8 cellular contexts compared by ENCODE assay signal in the genomic region with DNA sequence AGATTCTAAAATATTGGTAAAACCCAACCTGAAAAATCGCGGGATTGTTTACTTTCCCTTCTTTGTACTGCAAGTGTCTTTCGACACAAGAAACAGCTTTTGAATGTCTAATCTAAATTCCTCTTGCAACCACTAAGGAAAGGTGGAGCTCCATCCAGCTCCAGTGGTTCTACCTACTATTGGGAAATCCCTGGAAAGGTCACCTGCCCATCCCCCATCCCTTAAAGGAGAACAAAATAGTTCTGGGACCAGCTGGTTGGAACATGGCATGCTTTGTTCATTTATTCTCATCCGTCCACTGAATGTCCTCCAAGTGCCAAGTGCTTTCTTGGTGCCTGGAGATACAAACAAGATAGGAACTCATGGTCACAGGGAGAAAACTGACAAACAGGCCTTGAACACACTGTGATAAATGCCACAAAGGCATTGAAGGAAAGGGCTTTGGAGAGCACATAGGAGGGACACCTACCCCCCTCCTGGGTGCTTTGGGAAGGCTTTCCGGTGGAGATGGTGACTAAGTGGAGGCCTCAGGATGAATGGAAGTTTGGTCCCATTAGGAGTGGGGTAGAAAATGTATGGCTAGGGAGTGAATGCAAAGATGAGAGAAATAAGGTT. TPM values are rescaled to one million over a fixed set of nuclear protein-coding genes. Genes with fewer than 3 reads are reported as not detected.
DNase-seq lines count a peak whose midpoint lies in the region; ATAC-seq and TF ChIP-seq lines count a peak whose summit lies in the region.

No MANE protein-coding gene starts in this region.

- no peak overlapping the region for H3K4ac ChIP-seq in H9 (ENCODE audit: low read depth, low read length)

- H3K36me3 Mint-ChIP-seq in H9 (ENCODE audit: insufficient read depth in 1 of 3, low read depth in 3 of 3) = peaks cover 25 to 27% (median 26%) of the 10 kb centered on the region in 3 experiments

- H3K27ac Mint-ChIP-seq in H9 = peak overlapping the region in 2 of 3 experiments; percentile 98; a peak in 3 of 7 replicates

- peak overlapping the region; percentile 98 for H3K4me3 ChIP-seq in fibroblast of villous mesenchyme (ENCODE audit: low read depth, low read length)

- H3K79me1 ChIP-seq in H9 (ENCODE audit: insufficient read depth, low read depth, low read length, poor library complexity, severe bottlenecking) = no peaks in the 10 kb centered on the region

- DNase-seq in H9 = no peak
- peak; percentile 40 for DNase-seq in SK-MEL-5 (ENCODE audit: low read depth, low spot score)
- peak; percentile 69 for DNase-seq in fibroblast of villous mesenchyme (ENCODE audit: low read depth)
- peak; percentile 30 for DNase-seq in retina
- no peak for DNase-seq in activated CD4-positive, alpha-beta T cell treated with anti-CD3 and anti-CD28 coated beads for 48 hours
- no peak for DNase-seq in stimulated activated naive CD4-positive, alpha-beta T cell (lab: John Stamatoyannopoulos, UW)

- H3K14ac ChIP-seq in H9 (ENCODE audit: insufficient read depth, low read length) = no peak overlapping the region

- H2BK120ac ChIP-seq in H9 (ENCODE audit: low read depth, low read length, poor library complexity, severe bottlenecking) = no peak overlapping the region

- no peaks in the 10 kb centered on the region; the same call in 1 of the 2 replicates for H3K27me3 Mint-ChIP-seq in H9 (ENCODE audit: low read depth)

- no peak for ATAC-seq in HG03432 (IDR thresholded peaks at IDR 0.05; ENCODE audit: unreplicated experiment)
- no peak for ATAC-seq in activated CD4-positive, CD25-positive, alpha-beta regulatory T cell treated with anti-CD3 and anti-CD28 coated beads, Interleukin-2, amount 50 U/mL, for 24 hours

- WGBS in H9 (ENCODE audit: extremely low coverage, insufficient read length, low lambda C conversion rate) = no CpG with 5 or more reads among the region's 5 CpGs

- H3K27ac ChIP-seq in H9 (ENCODE audit: insufficient read length, low read depth, low read length) = no peak overlapping the region

- no peak overlapping the region for H2AK5ac ChIP-seq in H9 (ENCODE audit: insufficient read length, low read length)

- peaks cover 20 to 22% of the 10 kb centered on the region in 2 experiments for H3K4me1 Mint-ChIP-seq in H9

- no peak overlapping the region for H4K8ac ChIP-seq in H9 (replicated peaks; ENCODE audit: insufficient read length, low read depth, low read length)

- H2BK5ac ChIP-seq in H9 (ENCODE audit: insufficient read length, low read length) = no peak overlapping the region

- no peaks in the 10 kb centered on the region for H4K20me1 ChIP-seq in H9 (ENCODE audit: control insufficient read depth, insufficient read depth, insufficient read length)

- in situ Hi-C loops in SK-MEL-5 (cut with HindIII; ENCODE audit: low pct_unique_long_range_greater_than_20kb, low sequenced_read_pairs) = no loop called here

- H4K5ac ChIP-seq in H9 (ENCODE audit: insufficient read length, low read depth, low read length) = no peak overlapping the region

- peaks cover 14% of the 10 kb centered on the region for H3K23me2 ChIP-seq in H9 (ENCODE audit: insufficient read length, low read depth, low read length, poor library complexity, severe bottlenecking)

- H3K79me2 ChIP-seq in H9 (ENCODE audit: insufficient read depth, low read length) = peaks cover 5% of the 10 kb centered on the region; the same call in 1 of the 2 replicates

- TF ChIP-seq CTCF in H9 (conservative IDR thresholded peaks at IDR 0.05) (no peak), fibroblast of villous mesenchyme (IDR thresholded peaks at IDR 0.05; ENCODE audit: insufficient read depth, low read depth, low read length) (no peak)

- no peak overlapping the region for H4K91ac ChIP-seq in H9 (ENCODE audit: insufficient read length, low read depth, low read length)

- no peak overlapping the region for H3T11ph ChIP-seq in H9 (ENCODE audit: low read length)

- peaks cover 3 to 12% of the 10 kb centered on the region in 2 experiments; a peak in 4 of 5 replicates for H3K9me3 Mint-ChIP-seq in H9

- no peak overlapping the region for H2BK20ac ChIP-seq in H9 (ENCODE audit: low read depth, low read length, poor library complexity, severe bottlenecking)

- no peak overlapping the region for H3K18ac ChIP-seq in H9 (ENCODE audit: insufficient read length, low read depth, low read length)

- no peak overlapping the region for H2BK15ac ChIP-seq in H9 (ENCODE audit: low read depth, low read length)

- H3K9me3 ChIP-seq in H9 (ENCODE audit: control insufficient read depth, low read depth, low read length) = no peaks in the 10 kb centered on the region

- peaks cover 6% of the 10 kb centered on the region; the same call in 1 of the 2 replicates for H3K4me1 ChIP-seq in H9 (ENCODE audit: insufficient read depth, low read length)

- no peak overlapping the region for H2AFZ ChIP-seq in H9 (ENCODE audit: low read length)

- no peak overlapping the region for H3K9ac ChIP-seq in H9 (ENCODE audit: extremely low read depth, insufficient read length, low read length)

- H3K27me3 ChIP-seq in H9 (ENCODE audit: insufficient read depth, low read length) = no peaks in the 10 kb centered on the region

- no peak overlapping the region for H3K23ac ChIP-seq in H9 (ENCODE audit: insufficient read length, low read depth, low read length)

- H3K56ac ChIP-seq in H9 (ENCODE audit: insufficient read length, low read depth, low read length) = no peak overlapping the region

- peak overlapping the region; percentile 73 for H3K4me2 ChIP-seq in H9 (ENCODE audit: insufficient read depth, insufficient read length, low read length)

- H3K4me3 Mint-ChIP-seq in H9 = peak overlapping the region; percentile 94 to 99

- H2BK12ac ChIP-seq in H9 (ENCODE audit: insufficient read length, low read depth, low read length) = no peak overlapping the region

RNA-seq across cellular contexts. Expression of a gene that starts 2.3 kb away (rescaled TPM):
- total RNA-seq in H9 (2021) = 107 and 110 TPM in 2 replicates
- 18.7 and 19.7 TPM in 2 replicates for total RNA-seq in SK-MEL-5 (2014; rRNA removed; shearing (Covaris generic))
- 22.4 and 25.5 TPM in 2 replicates for polyA plus RNA-seq in SK-MEL-5 (2015; cell fraction: cytosol; rRNA removed)
- 10.3 and 15.8 TPM in 2 replicates for polyA plus RNA-seq in SK-MEL-5 (2015; cell fraction: nucleus; rRNA removed)
- 297 and 793 TPM in 2 replicates for total RNA-seq in fibroblast of villous mesenchyme

Comparison
In these comparisons a context has a peak if more than half of its experiments do, and no peak if none do; other contexts are left out.
1. DNase-seq: peak in SK-MEL-5 (single experiment), fibroblast of villous mesenchyme (single experiment) and retina (single experiment); none in H9 (single experiment), activated CD4-positive, alpha-beta T cell treated with anti-CD3 and anti-CD28 coated beads for 48 hours (single experiment) and stimulated activated naive CD4-positive, alpha-beta T cell (0 of 6).